21 cellular contexts compared by ENCODE assay signal in the genomic region with DNA sequence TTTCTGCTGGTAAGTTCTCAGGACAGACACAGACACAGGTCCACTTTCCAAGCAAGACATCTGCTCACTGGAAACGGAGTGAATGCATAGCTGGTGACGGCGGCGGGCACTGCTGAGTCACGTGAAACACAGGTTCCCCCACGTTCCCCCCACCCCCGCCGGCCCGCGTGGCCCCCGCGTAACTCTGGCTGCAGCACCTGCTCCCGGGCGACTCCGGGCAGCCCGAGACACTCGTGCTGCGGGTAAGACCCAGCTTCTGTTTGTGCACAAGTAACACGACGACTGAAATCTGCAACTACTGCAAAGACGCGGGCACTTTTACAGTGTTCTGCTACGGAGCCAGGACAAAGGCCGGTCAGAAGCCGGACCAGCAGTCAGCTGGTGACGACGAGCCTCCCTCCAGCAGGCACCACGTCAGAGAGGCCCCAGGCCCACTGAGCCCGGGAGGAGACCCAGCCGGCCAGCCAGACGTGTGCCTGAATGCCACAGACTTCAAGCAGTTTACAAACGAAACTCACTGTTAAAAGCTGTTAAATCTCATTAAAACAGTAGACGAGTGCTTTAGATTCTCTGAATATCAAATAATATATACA. TPM values are rescaled to one million over a fixed set of nuclear protein-coding genes. Genes with fewer than 3 reads are reported as not detected.
A peak's percentile ranks its signal among the peaks of the same experiment; 100 is the strongest.
DNase-seq lines count a peak whose midpoint lies in the region; ATAC-seq, FAIRE-seq and TF ChIP-seq lines count a peak whose summit lies in the region.
"Had no signal": no experiment of that assay in that cellular context is flagged by ENCODE, and none has a peak within 500 bp of the region (broad histone marks: within the 10 kb centered on the region; RNA-seq: fewer than 3 reads in every experiment).

No MANE protein-coding gene starts in this region.

- WGBS in HepG2 (ENCODE audit: low lambda C conversion rate), result 92% methylated on average over 28 of the region's 33 CpGs
- WGBS in right lobe of liver (ENCODE audit: insufficient coverage, low coverage, low lambda C conversion rate, missing lambda C conversion rate), result 84% methylated on average over 14 of the region's 33 CpGs
- 84 to 87% (median 87%) methylated on average over 33 of the region's 33 CpGs for WGBS in ovary, 3 donors

- H4K20me1 ChIP-seq in HepG2 (ENCODE audit: insufficient read depth, low read length) (no peaks in the 10 kb centered on the region), neural progenitor cell (ENCODE audit: low read depth) (no peaks in the 10 kb centered on the region)

- H3F3A ChIP-seq in neural progenitor cell (ENCODE audit: low read depth), result no peaks in the 10 kb centered on the region

- TF ChIP-seq CTCF in HepG2 (CRISPR knock-in tag; IDR thresholded peaks at IDR 0.05) (no peak), right lobe of liver (IDR thresholded peaks at IDR 0.05) (no peak), brain (conservative IDR thresholded peaks at IDR 0.05) (no peak), neural progenitor cell (IDR thresholded peaks at IDR 0.05) (no peak), ovary (IDR thresholded peaks at IDR 0.05) (no peak)

- H3K4me3 ChIP-seq in HepG2 (replicated peaks in 1 of 3; ENCODE audit: insufficient read depth in 1 of 3, low read depth in 2 of 3, low read length in 3 of 3), result no peak overlapping the region
- no peak overlapping the region for H3K4me3 ChIP-seq in right lobe of liver
- H3K4me3 ChIP-seq in neural progenitor cell, result no peak overlapping the region
- H3K4me3 ChIP-seq in ovary, result no peak overlapping the region

- BruUV-seq in HepG2 (replicated peaks; lab: Mats Ljungman, UMichigan), result TSS peak; percentile 34

- intact Hi-C loops in HepG2 (cut with micrococcal nuclease; ENCODE audit: unreplicated experiment), result loop anchor here (5.0 kb wide), 1 partner anchor 88 kb away; no protein-coding TSS in a partner anchor
- intact Hi-C loops in right lobe of liver (cut with DNase I), result loop anchor here in 1 of 2 donors (10.0 kb wide), 2 partner anchors 115 to 165 kb away; no protein-coding TSS in a partner anchor
- intact Hi-C loops in ovary (cut with DNase I), result loop anchor here in 1 of 4 donors (10.0 kb wide), 1 partner anchor 165 kb away; no protein-coding TSS in a partner anchor

- H3K27me3 ChIP-seq in HepG2 (ENCODE audit: control insufficient read depth in 1 of 2, insufficient read depth in 2 of 2, low read length in 2 of 2) (no peaks in the 10 kb centered on the region), right lobe of liver (no peaks in the 10 kb centered on the region), neural progenitor cell (no peaks in the 10 kb centered on the region), ovary (no peaks in the 10 kb centered on the region)

- no peak for DNase-seq in HepG2 (ENCODE audit: low spot score)
- DNase-seq in right lobe of liver, result no peak
- no peak for DNase-seq in neural progenitor cell (ENCODE audit: low spot score)
- DNase-seq in ovary, result no peak
- DNase-seq in NOMO-1 treated with DMSO at 0.1 percent for 48 hours (lab: John Stamatoyannopoulos, UW; ENCODE audit: unreplicated experiment), result no peak
- DNase-seq: Caco-2; CD4-positive, alpha-beta T cell; DMS53; EL; IMR-90; NCI-H1417 treated with DMSO at 0.1 percent for 48 hours; NCI-H187 treated with DMSO at 0.1 percent for 48 hours; NCI-H226 had no signal

- TF ChIP-seq RAD21 in HepG2 (CRISPR knock-in tag; IDR thresholded peaks at IDR 0.05), result no peak

- no peak overlapping the region for H3K27ac ChIP-seq in HepG2 (ENCODE audit: extremely low read length, insufficient read depth, low read length)
- no peak overlapping the region for H3K27ac ChIP-seq in right lobe of liver
- no peak overlapping the region for H3K27ac ChIP-seq in neural progenitor cell
- H3K27ac ChIP-seq in ovary, result no peak overlapping the region
- H3K27ac ChIP-seq: HL-60 had no signal

- peaks cover 37% of the 10 kb centered on the region for H3K4me1 Mint-ChIP-seq in brain
- H3K4me1 Mint-ChIP-seq in neural progenitor cell, result no peaks in the 10 kb centered on the region

- no peaks in the 10 kb centered on the region for H3K9me3 ChIP-seq in HepG2 (ENCODE audit: low read length)
- H3K9me3 ChIP-seq in right lobe of liver, result no peaks in the 10 kb centered on the region
- H3K9me3 ChIP-seq in neural progenitor cell (ENCODE audit: low read depth), result no peaks in the 10 kb centered on the region
- no peaks in the 10 kb centered on the region for H3K9me3 ChIP-seq in ovary
- H3K9me3 ChIP-seq: Caco-2 had no signal

- H3K36me3 Mint-ChIP-seq in brain, result peaks cover 7% of the 10 kb centered on the region
- peaks cover 3% of the 10 kb centered on the region for H3K36me3 Mint-ChIP-seq in neural progenitor cell

- CTCF ChIA-PET in HepG2 (lab: Yijun Ruan, JAX; ENCODE audit: low intra/inter-chr PET ratio, low total read pairs), result no interaction called here

- ATAC-seq in HepG2 (no peak), right lobe of liver (no peak), GM18907 (IDR thresholded peaks at IDR 0.05; ENCODE audit: unreplicated experiment) (no peak), HG02642 (IDR thresholded peaks at IDR 0.05; ENCODE audit: poor library complexity, unreplicated experiment) (no peak)

- H3K4me1 ChIP-seq in HepG2 (ENCODE audit: insufficient read depth, low read length) (peaks cover 9% of the 10 kb centered on the region; the same call in 1 of the 2 replicates), right lobe of liver (peaks cover 0 to 13% (median 6%) of the 10 kb centered on the region in 4 donors), neural progenitor cell (no peaks in the 10 kb centered on the region), ovary (ENCODE audit: insufficient read depth) (no peaks in the 10 kb centered on the region)
- H3K4me1 ChIP-seq: Caco-2 had no signal

- H3K79me2 ChIP-seq in HepG2 (ENCODE audit: insufficient read depth, low read length) (no peaks in the 10 kb centered on the region), neural progenitor cell (ENCODE audit: low read depth) (no peaks in the 10 kb centered on the region)

- H3K36me3 ChIP-seq in HepG2 (replicated peaks in 1 of 2; ENCODE audit: control insufficient read depth in 1 of 2, insufficient read depth in 2 of 2, low read length in 2 of 2) (peaks cover 21 to 50% of the 10 kb centered on the region in 2 experiments), right lobe of liver (peaks cover 0 to 32% (median 6%) of the 10 kb centered on the region in 4 donors), neural progenitor cell (no peaks in the 10 kb centered on the region), ovary (no peaks in the 10 kb centered on the region)

- no peak overlapping the region for H3K9ac ChIP-seq in HepG2 (ENCODE audit: insufficient read depth, low read depth, low read length)
- peak overlapping the region; percentile 32 for H3K9ac ChIP-seq in neural progenitor cell

- no peak overlapping the region for H3K4me3 Mint-ChIP-seq in brain
- no peak overlapping the region for H3K4me3 Mint-ChIP-seq in neural progenitor cell
- H3K4me3 Mint-ChIP-seq: CD4-positive, alpha-beta T cell had no signal

- no peak overlapping the region for H2AFZ ChIP-seq in HepG2 (ENCODE audit: low read length)
- H2AFZ ChIP-seq in neural progenitor cell (replicated peaks), result no peak overlapping the region

- H3K4me2 ChIP-seq in HepG2 (ENCODE audit: low read depth, low read length), result no peak overlapping the region
- no peak overlapping the region for H3K4me2 ChIP-seq in neural progenitor cell

- in situ Hi-C loops in HepG2 (cut with HindIII; ENCODE audit: extremely low pct_ligation_motif_present, low pct_unique_long_range_greater_than_20kb), result loop anchor here (5.0 kb wide), 1 partner anchor 98 kb away; no protein-coding TSS in a partner anchor

- no peak for TF ChIP-seq EP300 in HepG2 (IDR thresholded peaks at IDR 0.05; ENCODE audit: low read depth in 2 of 2, low read length in 2 of 2)
- no peak for TF ChIP-seq EP300 in HepG2 (CRISPR knock-in tag; IDR thresholded peaks at IDR 0.05; ENCODE audit: borderline replicate concordance)
- TF ChIP-seq EP300 in ovary (IDR thresholded peaks at IDR 0.05), result no peak

- POLR2A ChIA-PET in HepG2 (lab: Yijun Ruan, JAX), result no interaction called here

- H3K9me3 Mint-ChIP-seq in brain (no peaks in the 10 kb centered on the region), neural progenitor cell (no peaks in the 10 kb centered on the region)
- H3K9me3 Mint-ChIP-seq: CD4-positive, alpha-beta T cell had no signal

- no peak for FAIRE-seq in HepG2 (lab: Jason Lieb, UNC)
- FAIRE-seq: A204.1, GM12892, GM18507, H54 had no signal

- TF ChIP-seq POLR2A in HepG2 (IDR thresholded peaks at IDR 0.05; ENCODE audit: insufficient read depth in 1 of 2, low read depth in 2 of 2, low read length in 2 of 2) (no peak), right lobe of liver (IDR thresholded peaks at IDR 0.05) (no peak), ovary (IDR thresholded peaks at IDR 0.05) (no peak)

- H3K27ac Mint-ChIP-seq in brain, result peak overlapping the region in 3 of 5 experiments; percentile 86 to 93 (median 89)
- H3K27ac Mint-ChIP-seq in neural progenitor cell, result no peak overlapping the region
- H3K27ac Mint-ChIP-seq: CD4-positive, alpha-beta T cell had no signal

- no peaks in the 10 kb centered on the region for H3K27me3 Mint-ChIP-seq in brain
- H3K27me3 Mint-ChIP-seq in neural progenitor cell (ENCODE audit: insufficient read depth, low read depth), result peaks cover 2% of the 10 kb centered on the region
- H3K27me3 Mint-ChIP-seq: CD4-positive, alpha-beta T cell had no signal

RNA-seq across cellular contexts. Expression of a gene that starts 12.9 kb away (rescaled TPM):
- total RNA-seq in HepG2 (2016; rRNA removed; fragmentation: Illumina TruSeq; extraction: Trizol) (41.7 and 66.7 TPM in 2 replicates), right lobe of liver (10 to 100 TPM; 19.8 to 48.4 (median 30.4) TPM), neural progenitor cell (ENCODE audit: low replicate concordance) (41.3 and 53.9 TPM in 2 replicates), ovary (10 to 100 TPM; 28.8 to 47.8 (median 39.2) TPM)
- total RNA-seq in HepG2 (2016; cell fraction: cytosol; rRNA removed; fragmentation: Illumina TruSeq; extraction: Trizol; ENCODE audit: low read depth), result 9.5 and 13.8 TPM in 2 replicates
- 41.6 and 68.2 TPM in 2 replicates for total RNA-seq in HepG2 (2016; cell fraction: insoluble cytoplasmic fraction; rRNA removed; fragmentation: Illumina TruSeq; extraction: Trizol)
- 19.0 and 21.9 TPM in 2 replicates for total RNA-seq in HepG2 (2016; cell fraction: membrane; rRNA removed; fragmentation: Illumina TruSeq; extraction: Trizol)
- total RNA-seq in HepG2 (2016; cell fraction: nucleus; rRNA removed; fragmentation: Illumina TruSeq; extraction: Trizol), result 26.8 and 27.4 TPM in 2 replicates
- polyA plus RNA-seq in HepG2 (2011; rRNA removed) (51.0 and 61.6 TPM in 2 replicates), brain (ENCODE audit: insufficient read depth, low read depth, low replicate concordance) (35.7 TPM), ovary (10 to 100 TPM; 21.6 to 43.5 TPM)
- 42.3 and 50.3 TPM in 2 replicates for polyA plus RNA-seq in HepG2 (2011; cell fraction: cytosol; rRNA removed)
- polyA plus RNA-seq in HepG2 (2011; cell fraction: nucleus; rRNA removed), result 41.8 and 43.9 TPM in 2 replicates
- polyA plus RNA-seq in HepG2 (2012), result 40.6 and 42.9 TPM in 2 replicates
- 3.0 and 3.1 TPM in 2 replicates for polyA plus RNA-seq in HepG2 (2016; cell fraction: cytosol; fragmentation: Illumina TruSeq; extraction: Trizol; ENCODE audit: low read depth)
- 50.7 and 53.6 TPM in 2 replicates for polyA plus RNA-seq in HepG2 (2016; cell fraction: insoluble cytoplasmic fraction; fragmentation: Illumina TruSeq; extraction: Trizol; ENCODE audit: low read depth)
- 7.0 and 7.1 TPM in 2 replicates for polyA plus RNA-seq in HepG2 (2016; cell fraction: membrane; fragmentation: Illumina TruSeq; extraction: Trizol; ENCODE audit: low read depth)
- polyA plus RNA-seq in HepG2 (2016; cell fraction: nucleus; fragmentation: Illumina TruSeq; extraction: Trizol; ENCODE audit: insufficient read depth, low read depth), result 40.6 and 48.9 TPM in 2 replicates
- 16.2 and 65.9 TPM in 2 replicates for polyA minus RNA-seq in HepG2 (2011; rRNA and poly(A)+ RNA removed; ENCODE audit: low replicate concordance)
- 38.9 and 45.0 TPM in 2 replicates for polyA minus RNA-seq in HepG2 (2011; cell fraction: cytosol; rRNA and poly(A)+ RNA removed)
- polyA minus RNA-seq in HepG2 (2011; cell fraction: nucleus; rRNA and poly(A)+ RNA removed), result 43.4 and 53.0 TPM in 2 replicates
